9 cellular contexts compared by ENCODE assay signal in the genomic region with DNA sequence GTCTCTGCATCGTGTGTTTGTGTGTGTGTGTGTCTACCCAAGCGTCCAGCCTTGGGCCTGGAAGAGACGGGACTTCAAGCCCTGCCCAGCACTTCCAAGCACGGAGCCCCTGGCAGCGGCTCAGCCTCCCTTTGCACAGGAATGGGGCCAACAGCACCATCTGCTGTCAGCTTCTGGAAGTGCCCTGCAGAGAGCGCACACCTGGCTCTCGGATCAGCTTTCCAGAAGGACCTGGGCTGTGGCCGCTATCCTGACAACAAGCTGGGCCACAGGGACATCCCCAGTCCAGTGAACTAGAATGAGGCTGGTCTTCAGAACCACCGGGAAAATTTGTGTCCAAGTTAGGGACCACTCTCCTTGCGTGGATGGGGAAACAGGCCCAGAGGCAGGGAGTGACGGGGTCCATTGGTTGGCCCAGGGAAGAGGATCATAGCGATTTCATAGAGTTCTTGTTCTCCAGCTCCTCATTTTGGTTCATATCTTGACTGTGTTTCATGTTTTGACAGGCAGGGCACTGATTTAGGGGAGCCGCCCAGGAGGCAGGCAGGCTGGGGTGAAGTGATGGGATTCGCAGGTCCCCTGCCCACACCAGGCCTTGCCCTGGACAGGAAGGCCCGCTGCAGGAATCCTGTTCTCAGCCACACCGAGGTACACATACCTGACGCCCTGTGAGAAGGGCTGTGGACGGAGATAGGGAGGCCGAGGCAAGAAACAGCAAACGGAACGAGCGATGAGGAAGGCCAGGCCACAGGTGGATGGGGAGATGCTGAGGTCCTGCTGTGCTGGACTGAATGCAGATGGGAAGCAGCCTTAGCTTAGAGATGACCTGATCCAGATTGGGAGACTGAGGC. TPM values are rescaled to one million over a fixed set of nuclear protein-coding genes. Genes with fewer than 3 reads are reported as not detected.
DNase-seq lines count a peak whose midpoint lies in the region; ATAC-seq, FAIRE-seq and TF ChIP-seq lines count a peak whose summit lies in the region.
"Had no signal": no experiment of that assay in that cellular context is flagged by ENCODE, and none has a peak within 500 bp of the region (broad histone marks: within the 10 kb centered on the region; RNA-seq: fewer than 3 reads in every experiment).

No MANE protein-coding gene starts in this region.

- H3K27ac ChIP-seq in osteoblast (ENCODE audit: low read depth, low read length) (no peak overlapping the region), tibial artery (no peak overlapping the region)

- no peaks in the 10 kb centered on the region for H3K79me2 ChIP-seq in osteoblast (ENCODE audit: insufficient read depth, low read length)

- DNase-seq in D341Med (ENCODE audit: low spot score) (peak; percentile 89), KBM-7 (peak; percentile 59), RPMI8226 (peak; percentile 81), frontal cortex (ENCODE audit: low spot score in 2 of 2) (peak; percentile 26 to 85), osteoblast (ENCODE audit: insufficient read length, low spot score, missing footprints) (peak; percentile 94), tibial artery (peak; percentile 58 to 74)
- DNase-seq in activated effector memory CD4-positive, alpha-beta T cell treated with Interleukin-2 at 50 U/mL for 16 hours = peak; percentile 14

- H3K9me3 ChIP-seq in osteoblast (ENCODE audit: low read depth, low read length) = no peaks in the 10 kb centered on the region
- H3K9me3 ChIP-seq in tibial artery = no peaks in the 10 kb centered on the region

- H3K36me3 ChIP-seq in osteoblast (ENCODE audit: insufficient read depth, low read length) (no peaks in the 10 kb centered on the region), tibial artery (no peaks in the 10 kb centered on the region)

- H3K4me1 ChIP-seq in osteoblast (ENCODE audit: insufficient read depth, low read length) = no peaks in the 10 kb centered on the region
- peaks cover 0 to 3% (median 0%) of the 10 kb centered on the region in 4 donors for H3K4me1 ChIP-seq in tibial artery

- ATAC-seq in GM18907 (IDR thresholded peaks at IDR 0.05; ENCODE audit: unreplicated experiment) = no peak

- H4K20me1 ChIP-seq in osteoblast (ENCODE audit: insufficient read depth, low read length) = no peaks in the 10 kb centered on the region

- intact Hi-C loops in tibial artery (cut with DNase I; ENCODE audit: low total_unique reads) = loop anchor here (10.0 kb wide), 1 partner anchor 226 kb away; no protein-coding TSS in a partner anchor

- no peak overlapping the region for H3K4me3 ChIP-seq in osteoblast (ENCODE audit: insufficient read depth, low read length)
- no peak overlapping the region for H3K4me3 ChIP-seq in tibial artery

- in situ Hi-C loops in KBM-7 (cut with MboI; ENCODE audit: low pct_unique_long_range_greater_than_20kb, low sequenced_read_pairs) = loop anchor here (25.0 kb wide), 1 partner anchor 209 kb away; no protein-coding TSS in a partner anchor

- no peak for FAIRE-seq in frontal cortex (lab: Jason Lieb, UNC)

- no peak overlapping the region for H3K4me2 ChIP-seq in osteoblast (ENCODE audit: insufficient read depth, low read length)

- H2AFZ ChIP-seq in osteoblast (ENCODE audit: low read length) = no peak overlapping the region

- peaks cover 21% of the 10 kb centered on the region for H3K27me3 ChIP-seq in osteoblast (ENCODE audit: insufficient read depth, low read length)
- peaks cover 0 to 58% of the 10 kb centered on the region in 2 donors for H3K27me3 ChIP-seq in tibial artery

- TF ChIP-seq CTCF in osteoblast (IDR thresholded peaks at IDR 0.05; ENCODE audit: extremely low read depth, low read depth, low read length) = peak; percentile 90
- TF ChIP-seq CTCF in tibial artery (IDR thresholded peaks at IDR 0.05) = peak; percentile 66 to 80

RNA-seq across cellular contexts. Expression of gene TAS1R2, which starts 38.4 kb away (rescaled TPM):
- total RNA-seq in frontal cortex = not detected
- not detected in 2 replicates for total RNA-seq in osteoblast
- total RNA-seq: T-helper 1 cell treated with Interleukin-12 subunit alpha and Interleukin-12 subunit beta and Interleukin-4 antibody, amounts not matched to agents 30 ng/mL and 1 ng/mL, for 36 hours had no signal

Comparison
In these comparisons a context has a peak if more than half of its experiments do, and no peak if none do; other contexts are left out.
1. DNase-seq: peak in every context shown above with its lines; median percentile 94 in osteoblast; 89 in D341Med; 81 in RPMI8226; 66 in tibial artery; 59 in KBM-7; 56 in frontal cortex; 14 in activated effector memory CD4-positive, alpha-beta T cell treated with Interleukin-2 at 50 U/mL for 16 hours.